13 cellular contexts compared by ENCODE assay signal in the genomic region with DNA sequence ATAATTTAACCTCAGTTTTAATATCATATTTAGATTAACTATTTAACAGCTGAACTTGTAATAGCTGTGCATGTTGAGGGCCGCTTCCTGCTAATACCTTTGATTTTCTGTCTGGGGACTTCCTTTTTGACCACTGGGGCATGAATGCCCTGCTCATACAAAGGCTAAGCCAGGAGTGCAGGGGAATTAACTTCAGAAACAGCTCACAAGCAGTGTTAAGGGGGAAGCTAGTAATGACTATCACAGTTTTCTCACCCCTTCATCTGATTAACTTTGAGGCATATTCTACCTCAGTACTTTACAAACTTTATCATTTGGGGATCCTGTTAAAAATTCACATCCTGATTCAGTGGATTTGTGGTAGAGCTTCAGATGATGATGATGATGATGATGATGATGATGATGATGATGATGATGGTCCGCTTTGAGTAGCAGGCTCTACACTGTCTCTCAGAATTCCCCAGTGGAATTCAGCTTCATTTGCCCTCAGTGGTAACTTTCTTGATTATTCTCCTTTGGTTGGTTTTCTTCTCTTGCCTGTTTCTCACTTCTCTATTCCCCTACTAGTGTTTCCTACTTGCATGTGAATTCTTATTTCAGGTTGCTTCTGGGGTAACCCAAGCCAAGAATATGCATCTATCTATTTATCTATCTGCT.
DNase-seq lines count a peak whose midpoint lies in the region; ATAC-seq, FAIRE-seq and TF ChIP-seq lines count a peak whose summit lies in the region.
"Had no signal": no experiment of that assay in that cellular context is flagged by ENCODE, and none has a peak within 500 bp of the region (broad histone marks: within the 10 kb centered on the region; RNA-seq: fewer than 3 reads in every experiment).

No MANE protein-coding gene starts in this region.

- peaks cover 23% of the 10 kb centered on the region for H3K4me1 Mint-ChIP-seq in T-helper 1 cell treated with Interleukin-12 subunit alpha and Interleukin-12 subunit beta and Interleukin-4 antibody, amounts not matched to agents 30 μg/mL and 1 μg/mL, for 36 hours (ENCODE audit: low read depth)

- peak; percentile 58 for FAIRE-seq in GM12892 (lab: Jason Lieb, UNC)

- TF ChIP-seq CTCF in tibial artery (IDR thresholded peaks at IDR 0.05) = no peak
- TF ChIP-seq CTCF in foreskin fibroblast (IDR thresholded peaks at IDR 0.05; ENCODE audit: low read depth, low read length) = no peak

- peaks cover 6% of the 10 kb centered on the region for H3K27me3 Mint-ChIP-seq in T-helper 1 cell treated with Interleukin-12 subunit alpha and Interleukin-12 subunit beta and Interleukin-4 antibody, amounts not matched to agents 30 μg/mL and 1 μg/mL, for 36 hours (ENCODE audit: low read depth)

- no peak overlapping the region for H3K4me3 ChIP-seq in tibial artery
- H3K4me3 ChIP-seq in foreskin fibroblast (ENCODE audit: low read depth in 1 of 2, low read length in 2 of 2) = no peak overlapping the region
- H3K4me3 ChIP-seq: vagina had no signal

- peak overlapping the region; percentile 81 for H3K27ac Mint-ChIP-seq in T-helper 1 cell treated with Interleukin-12 subunit alpha and Interleukin-12 subunit beta and Interleukin-4 antibody, amounts not matched to agents 30 μg/mL and 1 μg/mL, for 36 hours

- intact Hi-C loops in tibial artery (cut with DNase I; ENCODE audit: low total_unique reads) = no loop called here

- DNase-seq in GM12892 (ENCODE audit: insufficient read length) (no peak), GM19240 (ENCODE audit: insufficient read length, low spot score) (peak; percentile 23), GDM1 (lab: John Stamatoyannopoulos, UW) (no peak), tibial artery (no peak), foreskin fibroblast (no peak), NCI-H2171 (lab: John Stamatoyannopoulos, UW) (no peak)
- DNase-seq: midbrain; stimulated activated CD4-positive, alpha-beta T cell treated with anti-CD3 and anti-CD28 coated beads, Interleukin-2, amount 100 ng/mL, for 24 hours had no signal

- H3K9me3 Mint-ChIP-seq in T-helper 1 cell treated with Interleukin-12 subunit alpha and Interleukin-12 subunit beta and Interleukin-4 antibody, amounts not matched to agents 30 μg/mL and 1 μg/mL, for 36 hours = peaks cover 12% of the 10 kb centered on the region

- ATAC-seq in HG02973 (IDR thresholded peaks at IDR 0.05; ENCODE audit: unreplicated experiment) = peak; percentile 48
- ATAC-seq: Panc1 had no signal

- no peaks in the 10 kb centered on the region for H3K4me1 ChIP-seq in tibial artery
- H3K4me1 ChIP-seq: vagina had no signal

- no peak overlapping the region for H3K27ac ChIP-seq in tibial artery
- H3K27ac ChIP-seq: epithelial cell of prostate, vagina had no signal

- H3K9me3 ChIP-seq in tibial artery = no peaks in the 10 kb centered on the region
- H3K9me3 ChIP-seq: vagina had no signal

- no peaks in the 10 kb centered on the region for H3K36me3 ChIP-seq in tibial artery
- H3K36me3 ChIP-seq: vagina had no signal

- peaks cover 9% of the 10 kb centered on the region for H3K36me3 Mint-ChIP-seq in T-helper 1 cell treated with Interleukin-12 subunit alpha and Interleukin-12 subunit beta and Interleukin-4 antibody, amounts not matched to agents 30 μg/mL and 1 μg/mL, for 36 hours (ENCODE audit: low read depth)

- peak overlapping the region; percentile 4 for H3K4me3 Mint-ChIP-seq in T-helper 1 cell treated with Interleukin-12 subunit alpha and Interleukin-12 subunit beta and Interleukin-4 antibody, amounts not matched to agents 30 μg/mL and 1 μg/mL, for 36 hours

- TF ChIP-seq POLR2A in GM12892 (IDR thresholded peaks at IDR 0.05; ENCODE audit: low read depth, low read length) = no peak

- no peaks in the 10 kb centered on the region for H3K27me3 ChIP-seq in tibial artery
- H3K27me3 ChIP-seq: vagina had no signal
